Comparison of ENCODE assay signal across 8 cellular contexts in genomic region chr5:123037104-123037418, GRCh38. TPM values are rescaled to one million over a fixed set of nuclear protein-coding genes. Genes with fewer than 3 reads are reported as not detected.
DNase-seq lines count a peak whose midpoint lies in the region; ATAC-seq and TF ChIP-seq lines count a peak whose summit lies in the region.

No MANE protein-coding gene starts in this region.

- WGBS in esophagus squamous epithelium, 2 donors: 0% methylated on average over 1 to 3 of the region's 11 CpGs

- peak overlapping the region; percentile 89 for H3K4me2 ChIP-seq in osteoblast (ENCODE audit: insufficient read depth, low read length)

- H4K20me1 ChIP-seq in osteoblast (ENCODE audit: insufficient read depth, low read length): peaks cover 17% of the 10 kb centered on the region

- no peaks in the 10 kb centered on the region for H3K4me1 ChIP-seq in CD8-positive, alpha-beta memory T cell (ENCODE audit: insufficient read depth, low read length)
- H3K4me1 ChIP-seq in Peyer's patch: peaks cover 0 to 15% (median 4%) of the 10 kb centered on the region in 4 donors
- H3K4me1 ChIP-seq in esophagus squamous epithelium: peaks cover 0 to 35% (median 4%) of the 10 kb centered on the region in 3 donors
- peaks cover 7% of the 10 kb centered on the region for H3K4me1 ChIP-seq in osteoblast (ENCODE audit: insufficient read depth, low read length)

- H3K27me3 ChIP-seq in CD8-positive, alpha-beta memory T cell (ENCODE audit: insufficient read depth, low read length, poor library complexity, severe bottlenecking): peaks cover 13% of the 10 kb centered on the region
- H3K27me3 ChIP-seq in Peyer's patch: no peaks in the 10 kb centered on the region
- H3K27me3 ChIP-seq in esophagus squamous epithelium: peaks cover 0 to 16% (median 0%) of the 10 kb centered on the region in 4 donors
- no peaks in the 10 kb centered on the region for H3K27me3 ChIP-seq in osteoblast (ENCODE audit: insufficient read depth, low read length)

- no peaks in the 10 kb centered on the region for H3K36me3 ChIP-seq in CD8-positive, alpha-beta memory T cell (ENCODE audit: insufficient read depth, low read length)
- no peaks in the 10 kb centered on the region for H3K36me3 ChIP-seq in Peyer's patch
- no peaks in the 10 kb centered on the region for H3K36me3 ChIP-seq in esophagus squamous epithelium
- H3K36me3 ChIP-seq in osteoblast (ENCODE audit: insufficient read depth, low read length): no peaks in the 10 kb centered on the region

- no peak overlapping the region for H3K27ac Mint-ChIP-seq in CD8-positive, alpha-beta memory T cell

- peaks cover 7 to 17% (median 17%) of the 10 kb centered on the region in 3 donors for H3K4me1 Mint-ChIP-seq in CD8-positive, alpha-beta memory T cell

- H3K27me3 Mint-ChIP-seq in CD8-positive, alpha-beta memory T cell: peaks cover 34 to 63% of the 10 kb centered on the region in 2 donors

- peaks cover 19% of the 10 kb centered on the region for H3K79me2 ChIP-seq in osteoblast (ENCODE audit: insufficient read depth, low read length)

- DNase-seq in CD8-positive, alpha-beta memory T cell: no peak
- DNase-seq in Peyer's patch: no peak
- no peak for DNase-seq in esophagus squamous epithelium (lab: John Stamatoyannopoulos, UW)
- no peak for DNase-seq in osteoblast (ENCODE audit: insufficient read length, low spot score, missing footprints)
- DNase-seq in stimulated activated naive CD4-positive, alpha-beta T cell (lab: John Stamatoyannopoulos, UW): no peak

- ATAC-seq in HG03045 (IDR thresholded peaks at IDR 0.05; ENCODE audit: unreplicated experiment): no peak
- no peak for ATAC-seq in GM18858 (IDR thresholded peaks at IDR 0.05; ENCODE audit: unreplicated experiment)
- ATAC-seq in HG02885 (IDR thresholded peaks at IDR 0.05; ENCODE audit: poor library complexity, unreplicated experiment): no peak

- TF ChIP-seq POLR2A in Peyer's patch (IDR thresholded peaks at IDR 0.05): no peak
- TF ChIP-seq POLR2A in esophagus squamous epithelium (IDR thresholded peaks at IDR 0.05): no peak

- POLR2A ChIA-PET in CD8-positive, alpha-beta memory T cell (lab: Charles Lee): no interaction called here

- TF ChIP-seq CTCF in Peyer's patch (IDR thresholded peaks at IDR 0.05) (no peak), esophagus squamous epithelium (IDR thresholded peaks at IDR 0.05) (no peak), osteoblast (IDR thresholded peaks at IDR 0.05; ENCODE audit: extremely low read depth, low read depth, low read length) (no peak)

- no peaks in the 10 kb centered on the region for H3K9me3 ChIP-seq in CD8-positive, alpha-beta memory T cell (ENCODE audit: low read length)
- no peaks in the 10 kb centered on the region for H3K9me3 ChIP-seq in Peyer's patch
- no peaks in the 10 kb centered on the region for H3K9me3 ChIP-seq in esophagus squamous epithelium
- no peaks in the 10 kb centered on the region for H3K9me3 ChIP-seq in osteoblast (ENCODE audit: low read depth, low read length)

- H3K36me3 Mint-ChIP-seq in CD8-positive, alpha-beta memory T cell: peaks cover 0 to 1% (median 0%) of the 10 kb centered on the region in 3 donors

- CTCF ChIA-PET in CD8-positive, alpha-beta memory T cell (lab: Charles Lee): no interaction called here

- H3K9me3 Mint-ChIP-seq in CD8-positive, alpha-beta memory T cell: no peaks in the 10 kb centered on the region

- H3K27ac ChIP-seq in CD8-positive, alpha-beta memory T cell (ENCODE audit: low read depth, low read length): no peak overlapping the region
- peak overlapping the region; percentile 73 to 92 (median 86) for H3K27ac ChIP-seq in Peyer's patch
- H3K27ac ChIP-seq in esophagus squamous epithelium: peak overlapping the region; percentile 85 to 96 (median 92)
- H3K27ac ChIP-seq in osteoblast (ENCODE audit: low read depth, low read length): peak overlapping the region; percentile 60

- H3K4me3 ChIP-seq in CD8-positive, alpha-beta memory T cell (ENCODE audit: low read length): no peak overlapping the region
- peak overlapping the region; percentile 56 to 68 (median 62) for H3K4me3 ChIP-seq in Peyer's patch
- peak overlapping the region; percentile 70 to 95 (median 82) for H3K4me3 ChIP-seq in esophagus squamous epithelium
- H3K4me3 ChIP-seq in osteoblast (ENCODE audit: insufficient read depth, low read length): peak overlapping the region; percentile 90

- intact Hi-C loops in esophagus squamous epithelium (cut with DNase I): no loop called here

- H2AFZ ChIP-seq in osteoblast (ENCODE audit: low read length): peak overlapping the region; percentile 92

- H3K4me3 Mint-ChIP-seq in CD8-positive, alpha-beta memory T cell: peak overlapping the region in 4 of 7 donors; percentile 25 to 80 (median 48)

RNA-seq across cellular contexts. Expression of gene PPIC, which starts 0.5 kb away (rescaled TPM):
- not detected for total RNA-seq in CD8-positive, alpha-beta memory T cell
- polyA plus RNA-seq in CD8-positive, alpha-beta memory T cell: not detected
- 10 to 100 TPM in 3 of 4 donors, 1 to 10 TPM in 1; 5.0 to 50.1 (median 32.6) TPM for total RNA-seq in Peyer's patch
- 10 to 100 TPM; 21.7 to 77.3 (median 58.5) TPM for total RNA-seq in esophagus squamous epithelium
- 92.8 and 109 TPM in 2 replicates for total RNA-seq in osteoblast

RNA-seq across cellular contexts. Expression of gene PRDM6, which starts 52.0 kb away (rescaled TPM):
- total RNA-seq in CD8-positive, alpha-beta memory T cell: not detected
- polyA plus RNA-seq in CD8-positive, alpha-beta memory T cell: not detected
- total RNA-seq in Peyer's patch (1 to 10 TPM in 1 of 4 donors, under 1 TPM in 3; 0.27 to 8.3 (median 0.51) TPM), esophagus squamous epithelium (1 to 10 TPM in 1 of 4 donors, under 1 TPM in 3; 0.11 to 1.3 (median 0.51) TPM), osteoblast (1.8 and 2.7 TPM in 2 replicates)

Comparison
In these comparisons a context has a peak if more than half of its experiments do, and no peak if none do; other contexts are left out.
1. RNA of gene PPIC, which starts 0.5 kb away (total RNA-seq): 92.8 to 109 TPM in osteoblast, 21.7 to 77.3 TPM in esophagus squamous epithelium and 5.0 to 50.1 TPM in Peyer's patch; not detected in CD8-positive, alpha-beta memory T cell; every median in the first group is over 4 times any median in the second.